9 cellular contexts compared by ENCODE assay signal in genomic region chr7:115475774-115476407, GRCh38.
DNase-seq lines count a peak whose midpoint lies in the region; ATAC-seq and TF ChIP-seq lines count a peak whose summit lies in the region.
"Had no signal": no experiment of that assay in that cellular context is flagged by ENCODE, and none has a peak within 500 bp of the region (broad histone marks: within the 10 kb centered on the region; RNA-seq: fewer than 3 reads in every experiment).

No MANE protein-coding gene starts in this region.

- DNase-seq in Ammon's horn (ENCODE audit: low spot score): peak; percentile 36
- peak in 1 of 3 donors; percentile 49 for DNase-seq in Peyer's patch
- DNase-seq in iPS-NIHi7 (ENCODE audit: extremely low spot score): peak; percentile 43
- DNase-seq in NCI-H146 treated with DMSO at 0.1 percent for 48 hours (lab: John Stamatoyannopoulos, UW; ENCODE audit: unreplicated experiment): no peak
- no peak for DNase-seq in NCI-H1694 treated with DMSO at 0.1 percent for 48 hours (lab: John Stamatoyannopoulos, UW)
- DNase-seq: testis had no signal

- TF ChIP-seq POLR2A in Peyer's patch (IDR thresholded peaks at IDR 0.05): no peak

- no peaks in the 10 kb centered on the region for H3K9me3 ChIP-seq in Peyer's patch
- H3K9me3 ChIP-seq: testis had no signal

- no peak overlapping the region for H3K27ac ChIP-seq in Peyer's patch
- H3K27ac ChIP-seq: testis had no signal

- H3K27me3 ChIP-seq in Peyer's patch: no peaks in the 10 kb centered on the region
- H3K27me3 ChIP-seq: testis had no signal

- H3K4me3 ChIP-seq in Peyer's patch: no peak overlapping the region
- H3K4me3 ChIP-seq: testis had no signal

- ATAC-seq in GM18907 (IDR thresholded peaks at IDR 0.05; ENCODE audit: unreplicated experiment) (peak; percentile 59), HG03565 (IDR thresholded peaks at IDR 0.05; ENCODE audit: unreplicated experiment) (no peak), HG03457 (IDR thresholded peaks at IDR 0.05; ENCODE audit: unreplicated experiment) (no peak)

- TF ChIP-seq CTCF in Peyer's patch (IDR thresholded peaks at IDR 0.05): peak in 4 of 6 experiments; percentile 18 to 49 (median 38)

- no peaks in the 10 kb centered on the region for H3K36me3 ChIP-seq in Peyer's patch

- H3K4me1 ChIP-seq in Peyer's patch: no peaks in the 10 kb centered on the region
- H3K4me1 ChIP-seq: testis had no signal

Comparison
In these comparisons a context has a peak if more than half of its experiments do, and no peak if none do; other contexts are left out.
1. DNase-seq: peak in Ammon's horn (single experiment) and iPS-NIHi7 (single experiment); none in NCI-H146 treated with DMSO at 0.1 percent for 48 hours (single experiment) and NCI-H1694 treated with DMSO at 0.1 percent for 48 hours (single experiment).